Comparison of ENCODE assay signal across 1 cellular context in genomic region chr2:38610851-38611801, GRCh38.
TF ChIP-seq lines count a peak whose summit lies in the region.

No MANE protein-coding gene starts in this region.

TF ChIP-seq in HepG2, 621 proteins besides CTCF, POLR2A, EP300 and RAD21 (continued from another document and continues in another):
- TF ChIP-seq PAXIP1 (CRISPR knock-in tag; conservative IDR thresholded peaks at IDR 0.05) (peak; percentile 96), POGZ (CRISPR knock-in tag; IDR thresholded peaks at IDR 0.05) (peak; percentile 33), ZNF83 (CRISPR knock-in tag; IDR thresholded peaks at IDR 0.05; ENCODE audit: borderline replicate concordance) (no peak), SMARCE1 (IDR thresholded peaks at IDR 0.05; ENCODE audit: borderline replicate concordance) (peak; percentile 18; the same call in 1 of the 2 replicates), FOXJ3 (CRISPR knock-in tag; IDR thresholded peaks at IDR 0.05; ENCODE audit: borderline replicate concordance) (peak; percentile 91), SAP130 (CRISPR knock-in tag; IDR thresholded peaks at IDR 0.05; ENCODE audit: low read depth) (peak; percentile 55), ZNF687 (CRISPR knock-in tag; IDR thresholded peaks at IDR 0.05) (no peak), ZNF3 (CRISPR knock-in tag; IDR thresholded peaks at IDR 0.05) (peak; percentile 97), RXRA (CRISPR knock-in tag; IDR thresholded peaks at IDR 0.05) (peak; percentile 77; the same call in 1 of the 2 replicates), RFXANK (CRISPR knock-in tag; IDR thresholded peaks at IDR 0.05) (no peak), FOSL1 (CRISPR knock-in tag; IDR thresholded peaks at IDR 0.05; ENCODE audit: borderline replicate concordance) (peak; percentile 48; the same call in 1 of the 2 replicates), ZNF570 (CRISPR knock-in tag; IDR thresholded peaks at IDR 0.05; ENCODE audit: borderline replicate concordance) (0 out of 2 replicates have a peak, but pooled peaks have one; percentile 23), FOSL2 (CRISPR knock-in tag; IDR thresholded peaks at IDR 0.05) (peak; percentile 79), ATF2 (CRISPR knock-in tag; IDR thresholded peaks at IDR 0.05) (peak; percentile 60), ZNF430 (CRISPR knock-in tag; IDR thresholded peaks at IDR 0.05) (0 out of 2 replicates have a peak, but pooled peaks have one; percentile 20), HOXA5 (CRISPR knock-in tag; IDR thresholded peaks at IDR 0.05) (peak; percentile 37; the same call in 1 of the 2 replicates), HDAC1 (CRISPR knock-in tag; IDR thresholded peaks at IDR 0.05) (peak; percentile 67), RXRB (CRISPR knock-in tag; IDR thresholded peaks at IDR 0.05; ENCODE audit: borderline replicate concordance) (peak; percentile 71), ZNF121 (CRISPR knock-in tag; IDR thresholded peaks at IDR 0.05) (peak; percentile 92), ZSCAN29 (CRISPR knock-in tag; conservative IDR thresholded peaks at IDR 0.05) (0 out of 2 replicates have a peak, but pooled peaks have one; percentile 35), ARNT (IDR thresholded peaks at IDR 0.05) (no peak), SOX5 (CRISPR knock-in tag; IDR thresholded peaks at IDR 0.05; ENCODE audit: borderline replicate concordance) (peak; percentile 85), HOMEZ (CRISPR knock-in tag; IDR thresholded peaks at IDR 0.05; ENCODE audit: low read depth) (peak; percentile 39; the same call in 1 of the 2 replicates), JUND (CRISPR knock-in tag; IDR thresholded peaks at IDR 0.05) (peak; percentile 45; the same call in 1 of the 2 replicates), TOE1 (CRISPR knock-in tag; IDR thresholded peaks at IDR 0.05) (no peak), ZNF33A (CRISPR knock-in tag; IDR thresholded peaks at IDR 0.05; ENCODE audit: borderline replicate concordance) (no peak), ZNF883 (CRISPR knock-in tag; IDR thresholded peaks at IDR 0.05; ENCODE audit: not compliant biosample characterization) (no peak), KDM2A (CRISPR knock-in tag; IDR thresholded peaks at IDR 0.05; ENCODE audit: borderline replicate concordance, low read depth) (0 out of 2 replicates have a peak, but pooled peaks have one; percentile 26), THAP11 (CRISPR knock-in tag; IDR thresholded peaks at IDR 0.05) (peak; percentile 23; the same call in 1 of the 2 replicates), JARID2 (CRISPR knock-in tag; IDR thresholded peaks at IDR 0.05; ENCODE audit: insufficient replicate concordance) (no peak), CENPT (CRISPR knock-in tag; IDR thresholded peaks at IDR 0.05; ENCODE audit: low read depth) (no peak), ZNF503 (CRISPR knock-in tag; IDR thresholded peaks at IDR 0.05) (peak; percentile 75; the same call in 1 of the 2 replicates), NFIC (IDR thresholded peaks at IDR 0.05; ENCODE audit: low read length) (peak; percentile 93), DMTF1 (CRISPR knock-in tag; IDR thresholded peaks at IDR 0.05) (no peak), ARNTL (CRISPR knock-in tag; IDR thresholded peaks at IDR 0.05) (peak; percentile 34; the same call in 1 of the 2 replicates), ISL2 (CRISPR knock-in tag; IDR thresholded peaks at IDR 0.05) (peak; percentile 92), HNF4G (IDR thresholded peaks at IDR 0.05; ENCODE audit: borderline replicate concordance, low read depth, low read length) (peak; percentile 84; the same call in 1 of the 2 replicates), HNF4G (CRISPR knock-in tag; IDR thresholded peaks at IDR 0.05; ENCODE audit: borderline replicate concordance, low read depth) (no peak), KMT2B (CRISPR knock-in tag; IDR thresholded peaks at IDR 0.05) (0 out of 2 replicates have a peak, but pooled peaks have one; percentile 50), SMARCC2 (IDR thresholded peaks at IDR 0.05) (0 out of 2 replicates have a peak, but pooled peaks have one; percentile 52), ZNF777 (CRISPR knock-in tag; IDR thresholded peaks at IDR 0.05) (no peak), NCOR1 (IDR thresholded peaks at IDR 0.05; ENCODE audit: borderline replicate concordance, low read length) (peak; percentile 97), CEBPZ (IDR thresholded peaks at IDR 0.05; ENCODE audit: low read length) (no peak), TBX3 (IDR thresholded peaks at IDR 0.05; ENCODE audit: borderline replicate concordance) (peak; percentile 90; the same call in 1 of the 2 replicates), ZSCAN31 (CRISPR knock-in tag; IDR thresholded peaks at IDR 0.05; ENCODE audit: low read depth) (peak; percentile 30; the same call in 1 of the 2 replicates), U2AF2 (IDR thresholded peaks at IDR 0.05; ENCODE audit: low read depth, low read length) (no peak)
